19 cellular contexts compared by ENCODE assay signal in genomic region chr6:116290799-116291198, GRCh38. TPM values are rescaled to one million over a fixed set of nuclear protein-coding genes. Genes with fewer than 3 reads are reported as not detected.
DNase-seq lines count a peak whose midpoint lies in the region; ATAC-seq, FAIRE-seq and TF ChIP-seq lines count a peak whose summit lies in the region.
"Had no signal": no experiment of that assay in that cellular context is flagged by ENCODE, and none has a peak within 500 bp of the region (broad histone marks: within the 10 kb centered on the region; RNA-seq: fewer than 3 reads in every experiment).

No MANE protein-coding gene starts in this region.

- H3K9ac ChIP-seq in IMR-90 (ENCODE audit: low read depth, low read length), result no peak overlapping the region
- H3K9ac ChIP-seq: BLaER1 had no signal

- H4K8ac ChIP-seq in IMR-90 (ENCODE audit: low read depth in 2 of 2, low read length in 2 of 2), result no peak overlapping the region

- no peak overlapping the region for H2AK5ac ChIP-seq in IMR-90 (ENCODE audit: low read depth, low read length)

- 0 out of 2 replicates have a peak overlapping the region, but pooled peaks have one; percentile 19 for H3K14ac ChIP-seq in IMR-90 (replicated peaks; ENCODE audit: low read depth, low read length)

- BruUV-seq in IMR-90 (replicated peaks; lab: Mats Ljungman, UMichigan), result no TSS peak

- no peak overlapping the region for H2AK9ac ChIP-seq in IMR-90 (replicated peaks; ENCODE audit: low read depth, low read length, poor library complexity)

- no peak overlapping the region for H2BK120ac ChIP-seq in IMR-90 (ENCODE audit: low read depth, low read length)

- no peak overlapping the region for H3K23ac ChIP-seq in IMR-90 (ENCODE audit: low read depth, low read length)

- peak overlapping the region; percentile 4; the same call in 1 of the 2 replicates for H3K18ac ChIP-seq in IMR-90 (ENCODE audit: low read depth, low read length)

- H3K79me1 ChIP-seq in IMR-90 (ENCODE audit: low read depth in 1 of 2, low read length in 2 of 2), result peaks cover 0 to 3% of the 10 kb centered on the region in 2 experiments; a peak in 2 of 4 replicates

- H2BK20ac ChIP-seq in IMR-90 (ENCODE audit: low read depth, low read length), result no peak overlapping the region

- FAIRE-seq in GM12892 (lab: Jason Lieb, UNC), result peak; percentile 44
- FAIRE-seq: G401.6, GM19239, H54 had no signal

- H3K9me3 ChIP-seq in IMR-90 (ENCODE audit: control insufficient read depth, insufficient read depth, low read length) (no peaks in the 10 kb centered on the region), uterus (no peaks in the 10 kb centered on the region)
- H3K9me3 ChIP-seq: BLaER1, Caco-2, HAP-1 had no signal

- no CpG with 5 or more reads among the region's 2 CpGs for WGBS in IMR-90 (ENCODE audit: extremely low coverage in 2 of 2, insufficient read length in 1 of 2), 2 experiments

- TF ChIP-seq POLR2A in GM12892 (IDR thresholded peaks at IDR 0.05; ENCODE audit: low read depth, low read length), result no peak
- no peak for TF ChIP-seq POLR2A in IMR-90 (IDR thresholded peaks at IDR 0.05; ENCODE audit: low read depth, low read length)
- TF ChIP-seq POLR2A in uterus (IDR thresholded peaks at IDR 0.05), result no peak

- CTCF ChIA-PET in IMR-90 (lab: Yijun Ruan, JAX), result no interaction called here

- dilution Hi-C loops in IMR-90 (cut with HindIII; ENCODE audit: low sequenced_read_pairs, unreplicated experiment), result no loop called here

- intact Hi-C loops in IMR-90 (cut with micrococcal nuclease), result loop anchor here (2.0 kb wide), 1 partner anchor 108 kb away; no protein-coding TSS in a partner anchor
- intact Hi-C loops in Right ventricle myocardium superior (cut with DNase I), result loop anchor here (10.0 kb wide), 1 partner anchor 154 kb away; no protein-coding TSS in a partner anchor
- intact Hi-C loops in uterus (cut with DNase I; ENCODE audit: low total_unique reads), result no loop called here

- DNase-seq in GM12892 (ENCODE audit: insufficient read length), result no peak
- no peak for DNase-seq in IMR-90
- peak; percentile 26 for DNase-seq in fibroblast of peridontal ligament (ENCODE audit: extremely low read depth)
- no peak for DNase-seq in Right ventricle myocardium superior
- no peak for DNase-seq in uterus
- DNase-seq: Caco-2; CD4-positive, CD25-positive, alpha-beta regulatory T cell; CD8-positive, alpha-beta T cell; DMS153; DND-41; GOT3; HFFc6 had no signal

- TF ChIP-seq RAD21 in IMR-90 (IDR thresholded peaks at IDR 0.05; ENCODE audit: low read length), result no peak

- POLR2A ChIA-PET in IMR-90 (lab: Charles Lee; ENCODE audit: unreplicated experiment), result no interaction called here

- H3K27me3 ChIP-seq in IMR-90 (ENCODE audit: control insufficient read depth, insufficient read depth, low read length) (no peaks in the 10 kb centered on the region), uterus (no peaks in the 10 kb centered on the region)
- H3K27me3 ChIP-seq: BLaER1 had no signal

- H3K36me3 ChIP-seq in IMR-90 (ENCODE audit: control insufficient read depth, insufficient read depth, low read length) (no peaks in the 10 kb centered on the region), uterus (no peaks in the 10 kb centered on the region)
- H3K36me3 ChIP-seq: BLaER1, HAP-1 had no signal

- no peak overlapping the region for H4K91ac ChIP-seq in IMR-90 (ENCODE audit: insufficient read depth, low read depth, low read length)

- H3K9me1 ChIP-seq in IMR-90 (ENCODE audit: insufficient read depth, low read length), result no peaks in the 10 kb centered on the region

- no peaks in the 10 kb centered on the region; the same call in 1 of the 2 replicates for H3K4me1 ChIP-seq in IMR-90 (ENCODE audit: control insufficient read depth, insufficient read depth, low read length)
- H3K4me1 ChIP-seq in uterus, result no peaks in the 10 kb centered on the region
- H3K4me1 ChIP-seq: Caco-2, HAP-1 had no signal

- no peaks in the 10 kb centered on the region for H4K20me1 ChIP-seq in IMR-90 (ENCODE audit: insufficient read depth, low read length)
- H4K20me1 ChIP-seq: BLaER1 had no signal

- H2BK15ac ChIP-seq in IMR-90 (ENCODE audit: low read depth, low read length), result no peak overlapping the region

- TF ChIP-seq CTCF in IMR-90 (conservative IDR thresholded peaks at IDR 0.05; ENCODE audit: low read depth, low read length) (no peak), uterus (IDR thresholded peaks at IDR 0.05) (no peak)

- no peak overlapping the region for H3K56ac ChIP-seq in IMR-90 (ENCODE audit: extremely low read depth, insufficient read depth, low read length)

- no peak overlapping the region for H3K4me2 ChIP-seq in IMR-90 (ENCODE audit: low read depth, low read length)
- H3K4me2 ChIP-seq: BLaER1 had no signal

- no peak overlapping the region for H3K27ac ChIP-seq in IMR-90 (ENCODE audit: insufficient read depth, low read length)
- no peak overlapping the region for H3K27ac ChIP-seq in uterus
- H3K27ac ChIP-seq: BLaER1, C4-2B had no signal

- H3K4me3 ChIP-seq in IMR-90 (ENCODE audit: insufficient read depth, low read depth, low read length) (no peak overlapping the region), uterus (no peak overlapping the region)
- H3K4me3 ChIP-seq: BLaER1, HAP-1 had no signal

- in situ Hi-C loops in IMR-90 (cut with MboI; ENCODE audit: low sequenced_read_pairs), result loop anchor here (10.0 to 25.0 kb wide), 2 partner anchors 147 to 244 kb away; no protein-coding TSS in a partner anchor

- no peak overlapping the region for H4K5ac ChIP-seq in IMR-90 (ENCODE audit: low read depth, low read length)

- H3K4ac ChIP-seq in IMR-90 (ENCODE audit: low read depth, low read length), result no peak overlapping the region

- H2AFZ ChIP-seq in IMR-90 (replicated peaks; ENCODE audit: low read length, poor library complexity), result no peak overlapping the region

- ATAC-seq in IMR-90 (ENCODE audit: low read depth), result no peak
- ATAC-seq in Right ventricle myocardium superior (ENCODE audit: poor library complexity), result no peak
- ATAC-seq in HG02981 (IDR thresholded peaks at IDR 0.05; ENCODE audit: unreplicated experiment), result no peak
- ATAC-seq: CD8-positive, alpha-beta T cell had no signal

- H2BK5ac ChIP-seq in IMR-90 (ENCODE audit: low read depth, low read length, poor library complexity, severe bottlenecking), result no peak overlapping the region

TF ChIP-seq in IMR-90, 13 proteins besides CTCF, POLR2A, EP300 and RAD21:
- TF ChIP-seq NFE2L2 (IDR thresholded peaks at IDR 0.05; ENCODE audit: low read depth, low read length) (no peak), RFX5 (IDR thresholded peaks at IDR 0.05; ENCODE audit: low read depth, low read length) (no peak), SMC3 (IDR thresholded peaks at IDR 0.05; ENCODE audit: low read depth, low read length) (no peak), MAFK (IDR thresholded peaks at IDR 0.05; ENCODE audit: low read depth, low read length) (no peak), ELK1 (IDR thresholded peaks at IDR 0.05; ENCODE audit: borderline replicate concordance, low read depth, low read length) (no peak), BHLHE40 (IDR thresholded peaks at IDR 0.05; ENCODE audit: low read depth, low read length) (no peak), CHD1 (IDR thresholded peaks at IDR 0.05; ENCODE audit: low read depth, low read length) (no peak), CEBPB (IDR thresholded peaks at IDR 0.05; ENCODE audit: low read depth, low read length) (no peak), USF2 (IDR thresholded peaks at IDR 0.05; ENCODE audit: low read depth, low read length) (no peak)

RNA-seq across cellular contexts. Expression of gene TSPYL1, which starts 11.1 kb away (rescaled TPM):
- 25.5 TPM for polyA plus RNA-seq in GM12892 (2012; ENCODE audit: missing spikeins)
- 111 and 121 TPM in 2 replicates for total RNA-seq in IMR-90 (2012; rRNA removed)
- polyA plus RNA-seq in IMR-90 (2012; rRNA removed), result 30.1 and 32.4 TPM in 2 replicates
- polyA plus RNA-seq in IMR-90 (2012; cell fraction: cytosol; rRNA removed), result 19.1 and 19.2 TPM in 2 replicates
- 7.1 and 14.7 TPM in 2 replicates for polyA plus RNA-seq in IMR-90 (2012; cell fraction: nucleus; rRNA removed; ENCODE audit: low replicate concordance)
- total RNA-seq in Right ventricle myocardium superior, result 70.3 TPM
- total RNA-seq in uterus, result 10 to 100 TPM; 17.4 to 94.9 (median 57.7) TPM

RNA-seq across cellular contexts. Expression of gene TSPYL4, which starts 36.9 kb away (rescaled TPM):
- 13.1 TPM for polyA plus RNA-seq in GM12892 (2012; ENCODE audit: missing spikeins)
- 22.0 and 23.1 TPM in 2 replicates for total RNA-seq in IMR-90 (2012; rRNA removed)
- polyA plus RNA-seq in IMR-90 (2012; rRNA removed), result 29.0 and 29.9 TPM in 2 replicates
- 11.5 and 20.0 TPM in 2 replicates for polyA plus RNA-seq in IMR-90 (2012; cell fraction: cytosol; rRNA removed)
- polyA plus RNA-seq in IMR-90 (2012; cell fraction: nucleus; rRNA removed; ENCODE audit: low replicate concordance), result 21.8 and 63.1 TPM in 2 replicates
- total RNA-seq in Right ventricle myocardium superior, result 26.0 TPM
- total RNA-seq in uterus, result 10 to 100 TPM in 3 of 4 donors, 1 to 10 TPM in 1; 9.7 to 34.9 (median 25.3) TPM
